Comparison of ENCODE assay signal across 1 cellular context in genomic region chr5:172841-173251, GRCh38.
TF ChIP-seq lines count a peak whose summit lies in the region.

No MANE protein-coding gene starts in this region.

TF ChIP-seq in HepG2, 621 proteins besides CTCF, POLR2A, EP300 and RAD21:
- TF ChIP-seq KLF15 (CRISPR knock-in tag; IDR thresholded peaks at IDR 0.05; ENCODE audit: borderline replicate concordance) (no peak), HDAC1 (CRISPR knock-in tag; IDR thresholded peaks at IDR 0.05) (no peak), ETS1 (CRISPR knock-in tag; IDR thresholded peaks at IDR 0.05) (no peak), GATAD2A (CRISPR knock-in tag; IDR thresholded peaks at IDR 0.05) (no peak), ZNF331 (CRISPR knock-in tag; IDR thresholded peaks at IDR 0.05) (no peak), ZNF576 (CRISPR knock-in tag; IDR thresholded peaks at IDR 0.05) (no peak), SNAPC4 (CRISPR knock-in tag; IDR thresholded peaks at IDR 0.05) (no peak), ZFAT (CRISPR knock-in tag; conservative IDR thresholded peaks at IDR 0.05) (no peak), ZBTB39 (CRISPR knock-in tag; IDR thresholded peaks at IDR 0.05) (no peak), SAP130 (CRISPR knock-in tag; IDR thresholded peaks at IDR 0.05; ENCODE audit: low read depth) (no peak), NFE2L2 (IDR thresholded peaks at IDR 0.05; ENCODE audit: low read length) (no peak), ZNF274 (CRISPR knock-in tag; IDR thresholded peaks at IDR 0.05) (no peak), FOXP4 (CRISPR knock-in tag; IDR thresholded peaks at IDR 0.05) (no peak), RCOR2 (CRISPR knock-in tag; IDR thresholded peaks at IDR 0.05) (no peak), PAX8 (CRISPR knock-in tag; IDR thresholded peaks at IDR 0.05; ENCODE audit: borderline replicate concordance) (no peak), TAF15 (IDR thresholded peaks at IDR 0.05; ENCODE audit: low read depth, low read length, poor library complexity, severe bottlenecking) (no peak), ATF4 (CRISPR knock-in tag; IDR thresholded peaks at IDR 0.05) (no peak)
